In the genomic region with DNA sequence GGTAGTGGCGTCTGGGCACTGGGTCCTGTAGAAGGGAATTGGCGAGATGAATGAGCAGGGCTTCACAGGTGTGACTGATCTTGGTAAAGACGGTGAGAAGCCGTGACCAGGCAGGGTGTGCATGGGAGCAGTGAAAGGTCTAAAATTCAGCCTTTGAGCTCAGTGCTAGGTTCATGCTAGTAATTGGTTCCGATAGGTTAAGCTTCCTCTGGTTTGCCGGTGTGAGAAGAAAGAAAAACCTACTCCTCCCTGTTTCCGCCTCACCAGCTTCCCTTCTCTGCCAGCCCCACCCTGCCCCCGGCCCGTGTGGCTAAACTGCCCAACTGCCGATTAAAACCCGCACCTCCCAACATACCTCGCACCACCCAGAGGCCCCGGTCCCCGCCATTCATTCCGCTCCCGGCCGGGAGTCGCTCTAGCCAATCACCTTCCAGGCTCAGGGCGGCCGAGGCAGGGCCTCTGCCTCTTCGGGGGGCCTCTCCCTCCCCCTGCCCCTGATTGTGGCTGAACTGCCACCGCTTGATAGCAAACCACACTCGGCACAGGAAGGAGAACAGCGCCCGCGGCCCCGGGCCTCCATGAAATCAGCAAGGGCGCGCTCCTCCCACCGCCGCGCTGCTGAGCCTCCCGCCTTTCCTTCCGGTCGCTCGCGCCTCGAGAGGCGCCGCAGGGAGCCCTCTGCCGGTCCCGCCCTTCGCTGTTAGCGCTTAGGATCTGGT, we compare ENCODE assay signal across 8 cellular contexts. TPM values are rescaled to one million over a fixed set of nuclear protein-coding genes. Genes with fewer than 3 reads are reported as not detected.
A peak's percentile ranks its signal among the peaks of the same experiment; 100 is the strongest.
DNase-seq lines count a peak whose midpoint lies in the region; ATAC-seq and TF ChIP-seq lines count a peak whose summit lies in the region.

No MANE protein-coding gene starts in this region.

- no peaks in the 10 kb centered on the region for H3K9me3 ChIP-seq in hepatocyte (ENCODE audit: low read depth)

- TF ChIP-seq CTCF in hepatocyte (IDR thresholded peaks at IDR 0.05; ENCODE audit: poor library complexity), result peak; percentile 22

- peak; percentile 58 for DNase-seq in NCI-H187 treated with DMSO at 0.1 percent for 48 hours (lab: John Stamatoyannopoulos, UW)
- DNase-seq in T-helper 2 cell, result peak; percentile 72 to 99 (median 84)
- DNase-seq in anterior cingulate cortex (lab: John Stamatoyannopoulos, UW), result peak; percentile 19 to 88 (median 71)
- DNase-seq in hepatocyte (ENCODE audit: low spot score), result peak; percentile 91
- peak; percentile 35 for DNase-seq in renal cortical epithelial cell (ENCODE audit: low read depth)
- DNase-seq in NCI-H1048 (lab: John Stamatoyannopoulos, UW), result no peak

- H3K4me2 ChIP-seq in hepatocyte, result peak overlapping the region; percentile 91

- H2AFZ ChIP-seq in hepatocyte, result peak overlapping the region; percentile 99

- H3K4me1 ChIP-seq in hepatocyte (ENCODE audit: insufficient read depth), result peaks cover 4% of the 10 kb centered on the region

- no peaks in the 10 kb centered on the region for H3K27me3 ChIP-seq in hepatocyte

- peak; percentile 78 for ATAC-seq in GM18498 (IDR thresholded peaks at IDR 0.05; ENCODE audit: unreplicated experiment)
- peak; percentile 67 for ATAC-seq in HG02943 (IDR thresholded peaks at IDR 0.05; ENCODE audit: low read depth, unreplicated experiment)

- H3K36me3 ChIP-seq in hepatocyte (replicated peaks; ENCODE audit: insufficient read depth, low read depth), result no peaks in the 10 kb centered on the region

- WGBS in hepatocyte (ENCODE audit: low lambda C conversion rate, missing lambda C conversion rate), result 5% methylated on average over 40 of the region's 44 CpGs

- H3K79me2 ChIP-seq in hepatocyte, result no peaks in the 10 kb centered on the region

- H3K4me3 ChIP-seq in hepatocyte, result peak overlapping the region; percentile 25

- no peaks in the 10 kb centered on the region for H3K9me2 ChIP-seq in hepatocyte (replicated peaks; ENCODE audit: insufficient read depth)

- peak overlapping the region; percentile 90 for H3K27ac ChIP-seq in hepatocyte

- H4K20me1 ChIP-seq in hepatocyte (ENCODE audit: insufficient read depth, poor library complexity, severe bottlenecking), result no peaks in the 10 kb centered on the region

RNA-seq across cellular contexts. Expression of gene NRROS, which starts 7.3 kb away (rescaled TPM):
- total RNA-seq in hepatocyte (0.33 and 0.36 TPM in 2 replicates), renal cortical epithelial cell (0.20 and 1.9 TPM in 2 replicates)
- polyA plus RNA-seq in hepatocyte, result not detected in 2 replicates
